Comparison of ENCODE assay signal across 10 cellular contexts in genomic region chr2:26477911-26478253, GRCh38. TPM values are rescaled to one million over a fixed set of nuclear protein-coding genes. Genes with fewer than 3 reads are reported as not detected.
DNase-seq lines count a peak whose midpoint lies in the region; ATAC-seq and TF ChIP-seq lines count a peak whose summit lies in the region.
"Had no signal": no experiment of that assay in that cellular context is flagged by ENCODE, and none has a peak within 500 bp of the region (broad histone marks: within the 10 kb centered on the region; RNA-seq: fewer than 3 reads in every experiment).

OTOF (minus strand) TSS chr2:26478124.

- H3K27me3 Mint-ChIP-seq in activated CD4-positive, alpha-beta T cell treated with anti-CD3 and anti-CD28 coated beads for 36 hours: no peaks in the 10 kb centered on the region
- H3K27me3 Mint-ChIP-seq in T-helper 2 cell treated with Interferon-gamma antibody and Interleukin-4, amounts not matched to agents 5 μg/mL and 100 μg/mL, for 36 hours (ENCODE audit: low read depth): no peaks in the 10 kb centered on the region
- H3K27me3 Mint-ChIP-seq: CD4-positive, alpha-beta T cell had no signal

- peak; percentile 17 for ATAC-seq in activated CD4-positive, alpha-beta T cell treated with anti-CD3 and anti-CD28 coated beads for 36 hours
- ATAC-seq in sciatic nerve: peak; percentile 71
- ATAC-seq in GM21390 (IDR thresholded peaks at IDR 0.05; ENCODE audit: unreplicated experiment): no peak

- H3K4me3 Mint-ChIP-seq in activated CD4-positive, alpha-beta T cell treated with anti-CD3 and anti-CD28 coated beads for 36 hours: peak within 1 kb of the TSS; percentile 22
- H3K4me3 Mint-ChIP-seq in T-helper 2 cell treated with Interferon-gamma antibody and Interleukin-4, amounts not matched to agents 5 μg/mL and 100 μg/mL, for 36 hours: peak within 1 kb of the TSS; percentile 79
- H3K4me3 Mint-ChIP-seq: CD4-positive, alpha-beta T cell had no signal

- H3K36me3 Mint-ChIP-seq in activated CD4-positive, alpha-beta T cell treated with anti-CD3 and anti-CD28 coated beads for 36 hours (ENCODE audit: low read depth): no peaks in the 10 kb centered on the region
- H3K36me3 Mint-ChIP-seq in T-helper 2 cell treated with Interferon-gamma antibody and Interleukin-4, amounts not matched to agents 5 μg/mL and 100 μg/mL, for 36 hours (ENCODE audit: low read depth): no peaks in the 10 kb centered on the region

- intact Hi-C loops in activated CD4-positive, alpha-beta T cell treated with anti-CD3 and anti-CD28 coated beads for 36 hours (cut with DNase I, micrococcal nuclease): no loop called here
- intact Hi-C loops in sciatic nerve (cut with DNase I): no loop called here
- intact Hi-C loops in posterior vena cava (cut with DNase I): no loop called here

- POLR2A ChIA-PET in activated CD4-positive, alpha-beta T cell treated with anti-CD3 and anti-CD28 coated beads for 36 hours (lab: Charles Lee): no interaction called here

- no peak for DNase-seq in activated CD4-positive, alpha-beta T cell treated with anti-CD3 and anti-CD28 coated beads for 36 hours
- DNase-seq in activated CD4-positive, alpha-beta T cell treated with anti-CD3 and anti-CD28 coated beads for 48 hours: no peak
- DNase-seq in T-helper 2 cell treated with Interferon-gamma antibody and Interleukin-4, amounts not matched to agents 5 μg/mL and 100 μg/mL, for 36 hours (ENCODE audit: low spot score): no peak
- DNase-seq in foreskin fibroblast (peak; percentile 42 to 79), sciatic nerve (ENCODE audit: low spot score) (no peak), posterior vena cava (ENCODE audit: low spot score) (no peak), NAMALWA (ENCODE audit: low spot score) (no peak)
- DNase-seq: activated CD4-positive, alpha-beta T cell treated with anti-CD3 and anti-CD28 coated beads, Interleukin-2, amount 50 U/mL, for 4 hours; CD4-positive, alpha-beta T cell had no signal

- H3K27ac Mint-ChIP-seq in activated CD4-positive, alpha-beta T cell treated with anti-CD3 and anti-CD28 coated beads for 36 hours: peak within 1 kb of the TSS; percentile 14
- H3K27ac Mint-ChIP-seq in T-helper 2 cell treated with Interferon-gamma antibody and Interleukin-4, amounts not matched to agents 5 μg/mL and 100 μg/mL, for 36 hours: peak within 1 kb of the TSS; percentile 91
- H3K27ac Mint-ChIP-seq: CD4-positive, alpha-beta T cell had no signal

- TF ChIP-seq CTCF in foreskin fibroblast (IDR thresholded peaks at IDR 0.05; ENCODE audit: low read depth, low read length): no peak

- peaks cover 6% of the 10 kb centered on the region for H3K4me1 Mint-ChIP-seq in activated CD4-positive, alpha-beta T cell treated with anti-CD3 and anti-CD28 coated beads for 36 hours
- H3K4me1 Mint-ChIP-seq in T-helper 2 cell treated with Interferon-gamma antibody and Interleukin-4, amounts not matched to agents 5 μg/mL and 100 μg/mL, for 36 hours (ENCODE audit: low read depth): peaks cover 6% of the 10 kb centered on the region

- CTCF ChIA-PET in activated CD4-positive, alpha-beta T cell treated with anti-CD3 and anti-CD28 coated beads for 36 hours (lab: Charles Lee): interaction anchor here (0.5 to 0.7 kb wide), 2 partner anchors 9 to 333 kb away, joined by 3 read pairs; no protein-coding TSS in a partner anchor

- no peak within 1 kb of the TSS for H3K4me3 ChIP-seq in foreskin fibroblast (ENCODE audit: low read depth in 1 of 2, low read length in 2 of 2)

- H3K9me3 Mint-ChIP-seq in activated CD4-positive, alpha-beta T cell treated with anti-CD3 and anti-CD28 coated beads for 36 hours (ENCODE audit: low read depth): no peaks in the 10 kb centered on the region
- H3K9me3 Mint-ChIP-seq in T-helper 2 cell treated with Interferon-gamma antibody and Interleukin-4, amounts not matched to agents 5 μg/mL and 100 μg/mL, for 36 hours: no peaks in the 10 kb centered on the region
- H3K9me3 Mint-ChIP-seq: CD4-positive, alpha-beta T cell had no signal

RNA-seq across cellular contexts. Expression of gene OTOF, which starts in this region (rescaled TPM):
- 1 to 10 TPM; 1.9 to 2.3 TPM for total RNA-seq in activated CD4-positive, alpha-beta T cell treated with anti-CD3 and anti-CD28 coated beads for 36 hours
- total RNA-seq in sciatic nerve: 0.13 TPM
- under 1 TPM; 0.29 to 0.32 TPM for total RNA-seq in posterior vena cava

Comparison
In these comparisons a context has a peak if more than half of its experiments do, and no peak if none do; other contexts are left out.
1. Peak in ATAC-seq in sciatic nerve; RNA of the gene not detected or under 1 TPM.
2. DNase-seq: peak in foreskin fibroblast (2 of 2); none in activated CD4-positive, alpha-beta T cell treated with anti-CD3 and anti-CD28 coated beads for 36 hours (single experiment), activated CD4-positive, alpha-beta T cell treated with anti-CD3 and anti-CD28 coated beads for 48 hours (single experiment), T-helper 2 cell treated with Interferon-gamma antibody and Interleukin-4, amounts not matched to agents 5 μg/mL and 100 μg/mL, for 36 hours (single experiment), sciatic nerve (single experiment), posterior vena cava (single experiment) and NAMALWA (single experiment).